Comparison of ENCODE assay signal across 1 cellular context in the genomic region with DNA sequence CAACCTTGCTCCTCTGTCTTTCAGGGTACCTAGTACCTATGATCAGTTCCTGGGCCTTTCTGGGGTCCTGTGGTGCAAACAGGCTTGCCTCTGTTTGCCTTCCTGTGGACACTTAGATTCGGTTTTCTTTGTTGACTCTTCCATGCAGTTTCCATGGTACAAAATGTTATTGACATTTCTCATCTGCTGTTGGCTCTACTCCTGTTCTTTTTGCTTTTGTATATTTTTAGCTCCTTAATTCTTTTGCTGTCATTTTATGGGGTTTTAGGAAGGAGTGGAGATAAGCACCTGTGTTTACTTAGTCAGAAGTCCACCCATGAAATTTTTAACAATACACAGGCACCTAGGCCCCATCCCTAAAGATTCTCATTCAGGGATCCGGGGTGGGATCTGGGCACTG.
TF ChIP-seq lines count a peak whose summit lies in the region.

No MANE protein-coding gene starts in this region.

TF ChIP-seq in GM23338, 12 proteins besides CTCF, POLR2A, EP300 and RAD21 (continued from another document):
- TF ChIP-seq, protein P1, sequence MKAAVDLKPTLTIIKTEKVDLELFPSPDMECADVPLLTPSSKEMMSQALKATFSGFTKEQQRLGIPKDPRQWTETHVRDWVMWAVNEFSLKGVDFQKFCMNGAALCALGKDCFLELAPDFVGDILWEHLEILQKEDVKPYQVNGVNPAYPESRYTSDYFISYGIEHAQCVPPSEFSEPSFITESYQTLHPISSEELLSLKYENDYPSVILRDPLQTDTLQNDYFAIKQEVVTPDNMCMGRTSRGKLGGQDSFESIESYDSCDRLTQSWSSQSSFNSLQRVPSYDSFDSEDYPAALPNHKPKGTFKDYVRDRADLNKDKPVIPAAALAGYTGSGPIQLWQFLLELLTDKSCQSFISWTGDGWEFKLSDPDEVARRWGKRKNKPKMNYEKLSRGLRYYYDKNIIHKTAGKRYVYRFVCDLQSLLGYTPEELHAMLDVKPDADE (IDR thresholded peaks at IDR 0.05): no peak
- TF ChIP-seq JUNB (IDR thresholded peaks at IDR 0.05; ENCODE audit: unreplicated experiment): no peak
- TF ChIP-seq STAT1 (IDR thresholded peaks at IDR 0.05; ENCODE audit: unreplicated experiment): no peak
- TF ChIP-seq CREB1 (CRISPR knock-in tag; IDR thresholded peaks at IDR 0.05; ENCODE audit: low read depth): no peak
- TF ChIP-seq POLR2AphosphoS5 (IDR thresholded peaks at IDR 0.05; ENCODE audit: low read depth): no peak
- no peak for TF ChIP-seq ZNF114 (CRISPR knock-in tag; IDR thresholded peaks at IDR 0.05)
